In the genomic region with DNA sequence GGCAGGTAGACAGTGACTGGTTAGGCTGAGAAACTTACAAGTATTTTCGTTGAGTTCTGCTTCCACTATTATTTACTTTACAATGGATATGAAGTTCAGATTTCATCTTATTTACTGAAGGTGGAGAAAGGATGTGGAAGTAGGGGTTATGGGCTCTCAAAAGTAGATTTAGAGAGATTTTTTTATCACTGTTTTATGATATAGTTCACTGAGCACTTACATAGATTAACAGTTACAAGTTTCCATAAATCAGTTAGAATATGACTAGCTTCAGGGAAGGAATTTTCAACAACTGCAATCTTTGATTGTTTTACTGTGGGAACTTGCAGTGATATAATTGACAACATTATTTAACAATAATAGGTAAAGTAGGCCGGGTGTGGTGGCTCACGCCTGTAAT, we compare ENCODE assay signal across 20 cellular contexts.
"Had no signal": no experiment of that assay in that cellular context is flagged by ENCODE, and none has a peak within 500 bp of the region (broad histone marks: within the 10 kb centered on the region; RNA-seq: fewer than 3 reads in every experiment).

No MANE protein-coding gene starts in this region.

- H3K27ac ChIP-seq: coronary artery, dorsolateral prefrontal cortex, esophagus muscularis mucosa, foreskin keratinocyte, gastroesophageal sphincter, heart left ventricle, hepatocyte, left lung, lower lobe of right lung had no signal

- H3K27me3 ChIP-seq: dorsolateral prefrontal cortex, esophagus muscularis mucosa, foreskin keratinocyte, gastroesophageal sphincter, heart left ventricle, hepatocyte, left lung had no signal

- ATAC-seq: foreskin keratinocyte; gastroesophageal sphincter; heart left ventricle; left lung; left ventricle myocardium superior; lower lobe of right lung; naive thymus-derived CD4-positive, alpha-beta T cell had no signal

- H3K4me1 ChIP-seq: foreskin keratinocyte, gastroesophageal sphincter, heart left ventricle, lower lobe of right lung had no signal

- H3K4me3 ChIP-seq: coronary artery, dorsolateral prefrontal cortex, esophagus muscularis mucosa, gastroesophageal sphincter, heart left ventricle, hepatocyte, left lung, lower lobe of right lung had no signal

- H3K9me3 ChIP-seq: esophagus muscularis mucosa, gastroesophageal sphincter, heart left ventricle, left lung, lower lobe of right lung had no signal

- DNase-seq: dermis blood vessel endothelial cell; dorsolateral prefrontal cortex; effector CD4-positive, alpha-beta T cell; effector memory CD4-positive, alpha-beta T cell; foreskin keratinocyte; heart left ventricle; hypothalamus; immature natural killer cell; islet precursor cell; kidney; kidney glomerular epithelial cell; left lung; left ventricle myocardium superior; lower lobe of right lung; mesenchymal stem cell; naive thymus-derived CD4-positive, alpha-beta T cell had no signal
